10 cellular contexts compared by ENCODE assay signal in genomic region chr9:131239307-131239975, GRCh38. TPM values are rescaled to one million over a fixed set of nuclear protein-coding genes. Genes with fewer than 3 reads are reported as not detected.
A peak's percentile ranks its signal among the peaks of the same experiment; 100 is the strongest.
DNase-seq lines count a peak whose midpoint lies in the region; ATAC-seq, FAIRE-seq and TF ChIP-seq lines count a peak whose summit lies in the region.
"Had no signal": no experiment of that assay in that cellular context is flagged by ENCODE, and none has a peak within 500 bp of the region (broad histone marks: within the 10 kb centered on the region; RNA-seq: fewer than 3 reads in every experiment).

No MANE protein-coding gene starts in this region.

- intact Hi-C loops in heart right ventricle (cut with DNase I) (loop anchor here in 7 of 10 donors (2.0 to 10.0 kb wide), 4 partner anchors 15 to 98 kb away; partner anchors contain the start of gene FAM78A (in 3 of the 7)), left ventricle myocardium superior (cut with micrococcal nuclease) (no loop called here)

- CTCF ChIA-PET in RWPE1 (lab: Yijun Ruan, JAX) = no interaction called here

- peak overlapping the region; percentile 73 for H3K4me3 Mint-ChIP-seq in activated T-helper 17 cell treated with anti-CD3 and anti-CD28 coated beads, Interleukin-2, amount 50 U/mL, for 72 hours
- peak overlapping the region; percentile 40 for H3K4me3 Mint-ChIP-seq in memory B cell

- peaks cover 12% of the 10 kb centered on the region for H3K36me3 Mint-ChIP-seq in activated T-helper 17 cell treated with anti-CD3 and anti-CD28 coated beads, Interleukin-2, amount 50 U/mL, for 72 hours (ENCODE audit: low read depth)
- peaks cover 3% of the 10 kb centered on the region for H3K36me3 Mint-ChIP-seq in memory B cell

- H3K9me3 Mint-ChIP-seq in activated T-helper 17 cell treated with anti-CD3 and anti-CD28 coated beads, Interleukin-2, amount 50 U/mL, for 72 hours = no peaks in the 10 kb centered on the region
- H3K9me3 Mint-ChIP-seq in memory B cell = peaks cover 4% of the 10 kb centered on the region

- no peak for FAIRE-seq in GM19239 (lab: Jason Lieb, UNC)

- H3K27me3 ChIP-seq in heart right ventricle = no peaks in the 10 kb centered on the region
- H3K27me3 ChIP-seq: gastrocnemius medialis had no signal

- peaks cover 0 to 4% (median 0%) of the 10 kb centered on the region in 11 donors for H3K9me3 ChIP-seq in heart right ventricle
- H3K9me3 ChIP-seq: gastrocnemius medialis had no signal

- no peak for TF ChIP-seq CTCF in heart right ventricle (IDR thresholded peaks at IDR 0.05)
- no peak for TF ChIP-seq CTCF in RWPE1 (conservative IDR thresholded peaks at IDR 0.05; ENCODE audit: low read depth)

- peaks cover 0 to 14% (median 2%) of the 10 kb centered on the region in 9 donors for H3K36me3 ChIP-seq in heart right ventricle
- H3K36me3 ChIP-seq: gastrocnemius medialis had no signal

- WGBS in heart right ventricle, 2 donors = 65 to 73% methylated on average over 18 of the region's 18 CpGs

- H3K27ac Mint-ChIP-seq in activated T-helper 17 cell treated with anti-CD3 and anti-CD28 coated beads, Interleukin-2, amount 50 U/mL, for 72 hours = peak overlapping the region; percentile 76
- no peak overlapping the region for H3K27ac Mint-ChIP-seq in memory B cell

- peak overlapping the region in 7 of 10 donors; percentile 46 to 95 (median 90) for H3K27ac ChIP-seq in heart right ventricle
- no peak overlapping the region for H3K27ac ChIP-seq in RWPE1

- DNase-seq in heart right ventricle (no peak), left ventricle myocardium superior (no peak), memory B cell (ENCODE audit: low spot score in 2 of 2) (no peak), RWPE1 (ENCODE audit: low spot score) (no peak), GM19239 (ENCODE audit: insufficient read length, low spot score) (no peak), NCI-H1092 treated with DMSO at 0.1 percent for 48 hours (lab: John Stamatoyannopoulos, UW) (no peak), H4 (ENCODE audit: low spot score) (no peak)
- DNase-seq: gastrocnemius medialis; stimulated activated CD4-positive, alpha-beta T cell treated with anti-CD3 and anti-CD28 coated beads, Interleukin-2, amount 100 ng/mL, for 24 hours had no signal

- H3K4me1 Mint-ChIP-seq in activated T-helper 17 cell treated with anti-CD3 and anti-CD28 coated beads, Interleukin-2, amount 50 U/mL, for 72 hours = peaks cover 17% of the 10 kb centered on the region
- peaks cover 11% of the 10 kb centered on the region for H3K4me1 Mint-ChIP-seq in memory B cell

- H3K4me1 ChIP-seq in heart right ventricle = peaks cover 10 to 52% (median 42%) of the 10 kb centered on the region in 9 donors

- POLR2A ChIA-PET in RWPE1 (lab: Yijun Ruan, JAX; ENCODE audit: low non-redundant PET) = no interaction called here

- no peaks in the 10 kb centered on the region for H3K27me3 Mint-ChIP-seq in activated T-helper 17 cell treated with anti-CD3 and anti-CD28 coated beads, Interleukin-2, amount 50 U/mL, for 72 hours
- H3K27me3 Mint-ChIP-seq in memory B cell = no peaks in the 10 kb centered on the region

- no peak overlapping the region for H3K4me3 ChIP-seq in heart right ventricle
- H3K4me3 ChIP-seq: gastrocnemius medialis had no signal

- ATAC-seq in heart right ventricle (peak in 1 of 8 donors; percentile 4), left ventricle myocardium superior (no peak), memory B cell (ENCODE audit: low read depth) (no peak)
- ATAC-seq in activated T-helper 17 cell treated with anti-CD3 and anti-CD28 coated beads, Interleukin-2, amount 50 U/mL, for 72 hours (replicated peaks) = no peak

RNA-seq across cellular contexts. Expression of gene FAM78A, which starts 36.9 kb away (rescaled TPM):
- total RNA-seq in heart right ventricle = 10 to 100 TPM; 21.0 to 53.1 (median 32.3) TPM
- polyA plus RNA-seq in heart right ventricle = 10 to 100 TPM in 1 of 2 donors, 1 to 10 TPM in 1; 7.0 to 27.3 TPM
- total RNA-seq in left ventricle myocardium superior = 69.1 TPM
- total RNA-seq in activated T-helper 17 cell treated with anti-CD3 and anti-CD28 coated beads, Interleukin-2, amount 50 U/mL, for 72 hours = 10 to 100 TPM; 29.1 to 50.2 TPM
- total RNA-seq in H4 (2014; rRNA removed; shearing (Covaris generic)) = 0.29 and 0.87 TPM in 2 replicates

RNA-seq across cellular contexts. Expression of gene PLPP7, which starts 50.1 kb away (rescaled TPM):
- total RNA-seq in heart right ventricle (100 to 1,000 TPM in 5 of 10 donors, 10 to 100 TPM in 5; 76.1 to 140 (median 102) TPM), left ventricle myocardium superior (127 TPM)
- polyA plus RNA-seq in heart right ventricle = 100 to 1,000 TPM in 1 of 2 donors, 10 to 100 TPM in 1; 42.6 to 129 TPM
- total RNA-seq in activated T-helper 17 cell treated with anti-CD3 and anti-CD28 coated beads, Interleukin-2, amount 50 U/mL, for 72 hours = not detected
- total RNA-seq in H4 (2014; rRNA removed; shearing (Covaris generic)) = 0.19 TPM in 1 of 2 replicates, not detected in the other

Comparison
In these comparisons a context has a peak if more than half of its experiments do, and no peak if none do; other contexts are left out.
1. RNA of gene FAM78A, which starts 36.9 kb away (total RNA-seq): 69.1 TPM in left ventricle myocardium superior (single experiment), 29.1 to 50.2 TPM in activated T-helper 17 cell treated with anti-CD3 and anti-CD28 coated beads, Interleukin-2, amount 50 U/mL, for 72 hours and 21.0 to 53.1 TPM in heart right ventricle; 0.29 to 0.87 TPM in H4; every median in the first group is over 10 times any median in the second.
2. RNA of gene PLPP7, which starts 50.1 kb away (total RNA-seq): 127 TPM in left ventricle myocardium superior (single experiment) and 76.1 to 140 TPM in heart right ventricle; 0.19 TPM in H4 and not detected in activated T-helper 17 cell treated with anti-CD3 and anti-CD28 coated beads, Interleukin-2, amount 50 U/mL, for 72 hours; every median in the first group is over 10 times any median in the second.